3 cellular contexts compared by ENCODE assay signal in genomic region chr18:52433797-52434196, GRCh38.
A peak's percentile ranks its signal among the peaks of the same experiment; 100 is the strongest.
TF ChIP-seq lines count a peak whose summit lies in the region.

No MANE protein-coding gene starts in this region.

TF ChIP-seq in HepG2, 621 proteins besides CTCF, POLR2A, EP300 and RAD21:
- no peak for TF ChIP-seq TCF12 (IDR thresholded peaks at IDR 0.05)
- no peak for TF ChIP-seq TCF12 (CRISPR knock-in tag; IDR thresholded peaks at IDR 0.05)
- peak; percentile 43 to 70; a peak in 3 of 4 replicates for TF ChIP-seq MAFK (conservative IDR thresholded peaks at IDR 0.05 in 1 of 2, IDR thresholded peaks at IDR 0.05 in 1 of 2; ENCODE audit: low read length in 2 of 2)
- no peak for TF ChIP-seq ATF6 (CRISPR knock-in tag; conservative IDR thresholded peaks at IDR 0.05)
- no peak for TF ChIP-seq ZNF101 (CRISPR knock-in tag; IDR thresholded peaks at IDR 0.05; ENCODE audit: borderline replicate concordance, low read depth)
- no peak for TF ChIP-seq PATZ1 (CRISPR knock-in tag; IDR thresholded peaks at IDR 0.05)
- TF ChIP-seq MAFF (IDR thresholded peaks at IDR 0.05; ENCODE audit: low read depth, low read length): peak; percentile 51; the same call in 1 of the 2 replicates

TF ChIP-seq in A549, 52 proteins besides CTCF, POLR2A, EP300 and RAD21:
- no peak for TF ChIP-seq HOXB13 (CRISPR knock-in tag; IDR thresholded peaks at IDR 0.05; ENCODE audit: low read depth)
- peak; percentile 52 for TF ChIP-seq MAFK (IDR thresholded peaks at IDR 0.05; ENCODE audit: partially characterized antibody)

TF ChIP-seq in IMR-90, 13 proteins besides CTCF, POLR2A, EP300 and RAD21:
- TF ChIP-seq ELK1 (IDR thresholded peaks at IDR 0.05; ENCODE audit: borderline replicate concordance, low read depth, low read length): no peak
- peak; percentile 53; the same call in 1 of the 2 replicates for TF ChIP-seq MAFK (IDR thresholded peaks at IDR 0.05; ENCODE audit: low read depth, low read length)
